ENCODE assay signal across 1 cellular context in genomic region chr1:28579374-28579773, GRCh38.
TF ChIP-seq lines count a peak whose summit lies in the region.

No MANE protein-coding gene starts in this region.

TF ChIP-seq in GM23338, 12 proteins besides CTCF, POLR2A, EP300 and RAD21 (continued from another document):
- TF ChIP-seq ZNF462 (CRISPR knock-in tag; IDR thresholded peaks at IDR 0.05) = no peak
- TF ChIP-seq, protein P1, sequence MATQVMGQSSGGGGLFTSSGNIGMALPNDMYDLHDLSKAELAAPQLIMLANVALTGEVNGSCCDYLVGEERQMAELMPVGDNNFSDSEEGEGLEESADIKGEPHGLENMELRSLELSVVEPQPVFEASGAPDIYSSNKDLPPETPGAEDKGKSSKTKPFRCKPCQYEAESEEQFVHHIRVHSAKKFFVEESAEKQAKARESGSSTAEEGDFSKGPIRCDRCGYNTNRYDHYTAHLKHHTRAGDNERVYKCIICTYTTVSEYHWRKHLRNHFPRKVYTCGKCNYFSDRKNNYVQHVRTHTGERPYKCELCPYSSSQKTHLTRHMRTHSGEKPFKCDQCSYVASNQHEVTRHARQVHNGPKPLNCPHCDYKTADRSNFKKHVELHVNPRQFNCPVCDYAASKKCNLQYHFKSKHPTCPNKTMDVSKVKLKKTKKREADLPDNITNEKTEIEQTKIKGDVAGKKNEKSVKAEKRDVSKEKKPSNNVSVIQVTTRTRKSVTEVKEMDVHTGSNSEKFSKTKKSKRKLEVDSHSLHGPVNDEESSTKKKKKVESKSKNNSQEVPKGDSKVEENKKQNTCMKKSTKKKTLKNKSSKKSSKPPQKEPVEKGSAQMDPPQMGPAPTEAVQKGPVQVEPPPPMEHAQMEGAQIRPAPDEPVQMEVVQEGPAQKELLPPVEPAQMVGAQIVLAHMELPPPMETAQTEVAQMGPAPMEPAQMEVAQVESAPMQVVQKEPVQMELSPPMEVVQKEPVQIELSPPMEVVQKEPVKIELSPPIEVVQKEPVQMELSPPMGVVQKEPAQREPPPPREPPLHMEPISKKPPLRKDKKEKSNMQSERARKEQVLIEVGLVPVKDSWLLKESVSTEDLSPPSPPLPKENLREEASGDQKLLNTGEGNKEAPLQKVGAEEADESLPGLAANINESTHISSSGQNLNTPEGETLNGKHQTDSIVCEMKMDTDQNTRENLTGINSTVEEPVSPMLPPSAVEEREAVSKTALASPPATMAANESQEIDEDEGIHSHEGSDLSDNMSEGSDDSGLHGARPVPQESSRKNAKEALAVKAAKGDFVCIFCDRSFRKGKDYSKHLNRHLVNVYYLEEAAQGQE (IDR thresholded peaks at IDR 0.05; ENCODE audit: unreplicated experiment) = no peak
- TF ChIP-seq ZNF331 (CRISPR knock-in tag; IDR thresholded peaks at IDR 0.05; ENCODE audit: low read depth) = no peak
- TF ChIP-seq STAT1 (IDR thresholded peaks at IDR 0.05; ENCODE audit: unreplicated experiment) = no peak
